Comparison of ENCODE assay signal across 18 cellular contexts in genomic region chr2:200148366-200148765, GRCh38.
"Had no signal": no experiment of that assay in that cellular context is flagged by ENCODE, and none has a peak within 500 bp of the region (broad histone marks: within the 10 kb centered on the region; RNA-seq: fewer than 3 reads in every experiment).

No MANE protein-coding gene starts in this region.

- DNase-seq: effector memory CD8-positive, alpha-beta T cell; erythroblast; gastrocnemius medialis; heart right ventricle; hypothalamus; kidney glomerular epithelial cell; mesendoderm; naive thymus-derived CD8-positive, alpha-beta T cell; ovary; right cardiac atrium; stimulated activated CD4-positive, alpha-beta T cell treated with anti-CD3 and anti-CD28 coated beads, Interleukin-4, amount 100 ng/mL, for 24 hours; tibial artery; upper lobe of left lung; uterus had no signal

- H3K36me3 ChIP-seq: gastrocnemius medialis, heart right ventricle, ovary, tibial artery, upper lobe of left lung, uterus had no signal

- H3K27me3 ChIP-seq: gastrocnemius medialis, heart right ventricle, ovary, tibial artery, upper lobe of left lung, uterus had no signal

- H3K4me3 Mint-ChIP-seq: dendritic cell treated with granulocyte-macrophage colony-stimulating factor and Interleukin-4, amounts not matched to agents 40 ng/mL and 50 ng/mL, for 4 days; effector memory CD8-positive, alpha-beta T cell; naive thymus-derived CD8-positive, alpha-beta T cell; neural crest cell; stimulated activated memory B cell treated with anti-CD40 and anti-IgM and Interleukin-4, amounts not matched to agents 10 μg/mL and 1 μg/mL and 100 μg/mL, for 72 hours; stimulated activated naive CD8-positive, alpha-beta T cell treated with anti-CD3 and anti-CD28 coated beads, Interleukin-15, Interleukin-2, amounts not matched to agents 100 ng/mL and 50 ng/mL, for 24 hours had no signal

- H3K36me3 Mint-ChIP-seq: stimulated activated memory B cell treated with anti-CD40 and anti-IgM and Interleukin-4, amounts not matched to agents 10 μg/mL and 1 μg/mL and 100 μg/mL, for 72 hours had no signal

- H3K4me1 Mint-ChIP-seq: naive thymus-derived CD8-positive, alpha-beta T cell; stimulated activated memory B cell treated with anti-CD40 and anti-IgM and Interleukin-4, amounts not matched to agents 10 μg/mL and 1 μg/mL and 100 μg/mL, for 72 hours had no signal

- H3K27ac Mint-ChIP-seq: dendritic cell treated with granulocyte-macrophage colony-stimulating factor and Interleukin-4, amounts not matched to agents 40 ng/mL and 50 ng/mL, for 4 days; effector memory CD8-positive, alpha-beta T cell; naive thymus-derived CD8-positive, alpha-beta T cell; stimulated activated memory B cell treated with anti-CD40 and anti-IgM and Interleukin-4, amounts not matched to agents 10 μg/mL and 1 μg/mL and 100 μg/mL, for 72 hours; stimulated activated naive CD8-positive, alpha-beta T cell treated with anti-CD3 and anti-CD28 coated beads, Interleukin-15, Interleukin-2, amounts not matched to agents 100 ng/mL and 50 ng/mL, for 24 hours had no signal

- H3K9me3 ChIP-seq: gastrocnemius medialis, ovary had no signal

- H3K27ac ChIP-seq: gastrocnemius medialis, heart right ventricle, ovary, tibial artery, upper lobe of left lung, uterus had no signal

- H3K4me1 ChIP-seq: gastrocnemius medialis, heart right ventricle, tibial artery, upper lobe of left lung, uterus had no signal

- ATAC-seq: effector memory CD8-positive, alpha-beta T cell; gastrocnemius medialis; heart right ventricle; naive thymus-derived CD8-positive, alpha-beta T cell; right cardiac atrium; stimulated activated memory B cell treated with anti-CD40 and anti-IgM and Interleukin-4, amounts not matched to agents 10 μg/mL and 1 μg/mL and 100 μg/mL, for 72 hours had no signal

- H3K4me3 ChIP-seq: gastrocnemius medialis, heart right ventricle, ovary, tibial artery, upper lobe of left lung, uterus had no signal
